8 cellular contexts compared by ENCODE assay signal in genomic region chrX:153927936-153928760, GRCh38. TPM values are rescaled to one million over a fixed set of nuclear protein-coding genes. Genes with fewer than 3 reads are reported as not detected.
DNase-seq lines count a peak whose midpoint lies in the region; ATAC-seq and TF ChIP-seq lines count a peak whose summit lies in the region.

No MANE protein-coding gene starts in this region.

- peak; percentile 83 for DNase-seq in DMS79 treated with DMSO at 0.1 percent for 48 hours (lab: John Stamatoyannopoulos, UW)
- peak; percentile 80 for DNase-seq in KG1 (lab: John Stamatoyannopoulos, UW)
- peak; percentile 94 to 96 for DNase-seq in activated T-cell treated with anti-CD3 and anti-CD28 coated beads, Interleukin-2, amount 50 U/mL, for 48 hours
- peak; percentile 78 to 88 for DNase-seq in stimulated activated CD8-positive, alpha-beta memory T cell treated with anti-CD3 and anti-CD28 coated beads, Interleukin-7, amount 100 ng/mL, for 1 hour (ENCODE audit: low read depth in 2 of 2)

- ATAC-seq in GM21737 (IDR thresholded peaks at IDR 0.05; ENCODE audit: unreplicated experiment) (peak; percentile 60), esophagus mucosa (peak; percentile 92)

- H3K27me3 ChIP-seq in muscle layer of colon (ENCODE audit: control insufficient read depth in 1 of 2, insufficient read depth in 2 of 2, low read length in 2 of 2) = peaks cover 3 to 27% of the 10 kb centered on the region in 2 donors

- peak overlapping the region; percentile 93 for H3K27ac ChIP-seq in muscle layer of colon (ENCODE audit: low read depth, low read length)

- peak overlapping the region; percentile 62 to 64 for H3K4me3 ChIP-seq in muscle layer of colon (ENCODE audit: low read depth in 1 of 2, low read length in 2 of 2)

- H3K4me1 ChIP-seq in muscle layer of colon (ENCODE audit: insufficient read depth, low read length) = peaks cover 16% of the 10 kb centered on the region

- peak overlapping the region; percentile 75 for H3K9ac ChIP-seq in muscle layer of colon (ENCODE audit: low read length)

- H3K9me3 ChIP-seq in muscle layer of colon (ENCODE audit: low read length) = no peaks in the 10 kb centered on the region

- H3K36me3 ChIP-seq in muscle layer of colon (ENCODE audit: insufficient read depth, low read length) = peaks cover 12% of the 10 kb centered on the region

TF ChIP-seq in PFSK-1, 5 proteins besides CTCF, POLR2A, EP300 and RAD21:
- TF ChIP-seq POLR2AphosphoS5 (IDR thresholded peaks at IDR 0.05; ENCODE audit: low read depth, low read length) (peak; percentile 56), FOXP2 (optimal IDR thresholded peaks at IDR 0.05; ENCODE audit: borderline replicate concordance, extremely low read depth, extremely low read length, insufficient read depth) (no peak), TAF1 (IDR thresholded peaks at IDR 0.05; ENCODE audit: borderline replicate concordance, insufficient read depth, low read length) (peak; percentile 65; the same call in 1 of the 2 replicates), REST (IDR thresholded peaks at IDR 0.05; ENCODE audit: insufficient read depth in 1 of 2, low read depth in 2 of 2, low read length in 2 of 2) (no peak)
TF ChIP-seq in PFSK-1: peak in this region for 2.

RNA-seq across cellular contexts. Expression of gene ARHGAP4, which starts 2.1 kb away (rescaled TPM):
- polyA plus RNA-seq in PFSK-1 (2012; ENCODE audit: insufficient read length, low read depth) = 15.4 TPM
- 7.5 TPM for total RNA-seq in esophagus mucosa

RNA-seq across cellular contexts. Expression of gene NAA10, which starts 6.7 kb away (rescaled TPM):
- 440 TPM for polyA plus RNA-seq in PFSK-1 (2012; ENCODE audit: insufficient read length, low read depth)
- 73.6 TPM for total RNA-seq in esophagus mucosa

RNA-seq across cellular contexts. Expression of gene RENBP, which starts 16.3 kb away (rescaled TPM):
- polyA plus RNA-seq in PFSK-1 (2012; ENCODE audit: insufficient read length, low read depth) = 226 TPM
- total RNA-seq in esophagus mucosa = 0.52 TPM

RNA-seq across cellular contexts. Expression of gene AVPR2, which starts 23.7 kb away (rescaled TPM):
- 2.8 TPM for polyA plus RNA-seq in PFSK-1 (2012; ENCODE audit: insufficient read length, low read depth)
- 0.20 TPM for total RNA-seq in esophagus mucosa

RNA-seq across cellular contexts. Expression of gene L1CAM, which starts 42.2 kb away (rescaled TPM):
- polyA plus RNA-seq in PFSK-1 (2012; ENCODE audit: insufficient read length, low read depth) = 295 TPM
- total RNA-seq in esophagus mucosa = 0.80 TPM

Comparison
In these comparisons a context has a peak if more than half of its experiments do, and no peak if none do; other contexts are left out.
1. Peak in every context shown above with its lines: DNase-seq, ATAC-seq, H3K4me3 ChIP-seq and H3K27ac ChIP-seq.